ENCODE assay signal across 1 cellular context in genomic region chr17:39674702-39675389, GRCh38.
TF ChIP-seq lines count a peak whose summit lies in the region.

No MANE protein-coding gene starts in this region.

TF ChIP-seq in HepG2, 621 proteins besides CTCF, POLR2A, EP300 and RAD21 (continued from another document and continues in another):
- TF ChIP-seq TFE3 (CRISPR knock-in tag; IDR thresholded peaks at IDR 0.05): peak; percentile 28; the same call in 1 of the 2 replicates
- peak in 1 of 2 experiments; percentile 79; a peak in 2 of 4 replicates for TF ChIP-seq KLF16 (CRISPR knock-in tag; IDR thresholded peaks at IDR 0.05)
- TF ChIP-seq CEBPB (IDR thresholded peaks at IDR 0.05; ENCODE audit: borderline replicate concordance, low read depth, low read length): no peak
- TF ChIP-seq ZNF652 (CRISPR knock-in tag; IDR thresholded peaks at IDR 0.05; ENCODE audit: borderline replicate concordance, low read depth): no peak
- no peak for TF ChIP-seq RAD51 (IDR thresholded peaks at IDR 0.05; ENCODE audit: borderline replicate concordance)
- TF ChIP-seq CENPBD1 (CRISPR knock-in tag; IDR thresholded peaks at IDR 0.05; ENCODE audit: borderline replicate concordance, low read depth): no peak
- TF ChIP-seq, protein P1, sequence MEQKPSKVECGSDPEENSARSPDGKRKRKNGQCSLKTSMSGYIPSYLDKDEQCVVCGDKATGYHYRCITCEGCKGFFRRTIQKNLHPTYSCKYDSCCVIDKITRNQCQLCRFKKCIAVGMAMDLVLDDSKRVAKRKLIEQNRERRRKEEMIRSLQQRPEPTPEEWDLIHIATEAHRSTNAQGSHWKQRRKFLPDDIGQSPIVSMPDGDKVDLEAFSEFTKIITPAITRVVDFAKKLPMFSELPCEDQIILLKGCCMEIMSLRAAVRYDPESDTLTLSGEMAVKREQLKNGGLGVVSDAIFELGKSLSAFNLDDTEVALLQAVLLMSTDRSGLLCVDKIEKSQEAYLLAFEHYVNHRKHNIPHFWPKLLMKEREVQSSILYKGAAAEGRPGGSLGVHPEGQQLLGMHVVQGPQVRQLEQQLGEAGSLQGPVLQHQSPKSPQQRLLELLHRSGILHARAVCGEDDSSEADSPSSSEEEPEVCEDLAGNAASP (CRISPR knock-in tag; IDR thresholded peaks at IDR 0.05; ENCODE audit: borderline replicate concordance): peak; percentile 56
- 0 out of 2 replicates have a peak, but pooled peaks have one; percentile 44 for TF ChIP-seq REPIN1 (CRISPR knock-in tag; IDR thresholded peaks at IDR 0.05; ENCODE audit: borderline replicate concordance, low read depth)
- no peak for TF ChIP-seq ZNF558 (CRISPR knock-in tag; IDR thresholded peaks at IDR 0.05; ENCODE audit: borderline replicate concordance)
- no peak for TF ChIP-seq JUND (CRISPR knock-in tag; IDR thresholded peaks at IDR 0.05)
- TF ChIP-seq ZBTB1 (CRISPR knock-in tag; IDR thresholded peaks at IDR 0.05; ENCODE audit: borderline replicate concordance): no peak
- TF ChIP-seq NFIC (IDR thresholded peaks at IDR 0.05; ENCODE audit: low read length): no peak
- 0 out of 2 replicates have a peak, but pooled peaks have one; percentile 30 for TF ChIP-seq ZBTB20 (CRISPR knock-in tag; IDR thresholded peaks at IDR 0.05; ENCODE audit: borderline replicate concordance, low read depth)
- TF ChIP-seq SMAD1 (CRISPR knock-in tag; IDR thresholded peaks at IDR 0.05; ENCODE audit: borderline replicate concordance, low read depth): 0 out of 2 replicates have a peak, but pooled peaks have one; percentile 56
- no peak for TF ChIP-seq SRF (IDR thresholded peaks at IDR 0.05; ENCODE audit: low read depth, low read length)
- TF ChIP-seq, protein P2, sequence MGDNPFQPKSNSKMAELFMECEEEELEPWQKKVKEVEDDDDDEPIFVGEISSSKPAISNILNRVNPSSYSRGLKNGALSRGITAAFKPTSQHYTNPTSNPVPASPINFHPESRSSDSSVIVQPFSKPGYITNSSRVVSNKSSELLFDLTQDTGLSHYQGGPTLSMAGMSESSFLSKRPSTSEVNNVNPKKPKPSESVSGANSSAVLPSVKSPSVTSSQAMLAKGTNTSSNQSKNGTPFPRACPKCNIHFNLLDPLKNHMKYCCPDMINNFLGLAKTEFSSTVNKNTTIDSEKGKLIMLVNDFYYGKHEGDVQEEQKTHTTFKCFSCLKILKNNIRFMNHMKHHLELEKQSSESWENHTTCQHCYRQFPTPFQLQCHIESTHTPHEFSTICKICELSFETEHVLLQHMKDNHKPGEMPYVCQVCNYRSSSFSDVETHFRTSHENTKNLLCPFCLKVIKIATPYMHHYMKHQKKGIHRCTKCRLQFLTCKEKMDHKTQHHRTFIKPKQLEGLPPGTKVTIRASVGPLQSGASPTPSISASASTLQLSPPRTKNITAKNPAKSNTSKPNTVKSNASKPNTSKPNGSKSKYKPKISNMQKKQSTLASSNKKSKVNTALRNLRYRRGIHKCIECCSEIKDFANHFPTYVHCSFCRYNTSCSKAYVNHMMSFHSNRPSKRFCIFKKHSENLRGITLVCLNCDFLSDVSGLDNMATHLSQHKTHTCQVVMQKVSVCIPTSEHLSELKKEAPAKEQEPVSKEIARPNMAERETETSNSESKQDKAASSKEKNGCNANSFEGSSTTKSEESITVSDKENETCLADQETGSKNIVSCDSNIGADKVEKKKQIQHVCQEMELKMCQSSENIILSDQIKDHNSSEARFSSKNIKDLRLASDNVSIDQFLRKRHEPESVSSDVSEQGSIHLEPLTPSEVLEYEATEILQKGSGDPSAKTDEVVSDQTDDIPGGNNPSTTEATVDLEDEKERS (CRISPR knock-in tag; IDR thresholded peaks at IDR 0.05): no peak
- TF ChIP-seq, protein P3, sequence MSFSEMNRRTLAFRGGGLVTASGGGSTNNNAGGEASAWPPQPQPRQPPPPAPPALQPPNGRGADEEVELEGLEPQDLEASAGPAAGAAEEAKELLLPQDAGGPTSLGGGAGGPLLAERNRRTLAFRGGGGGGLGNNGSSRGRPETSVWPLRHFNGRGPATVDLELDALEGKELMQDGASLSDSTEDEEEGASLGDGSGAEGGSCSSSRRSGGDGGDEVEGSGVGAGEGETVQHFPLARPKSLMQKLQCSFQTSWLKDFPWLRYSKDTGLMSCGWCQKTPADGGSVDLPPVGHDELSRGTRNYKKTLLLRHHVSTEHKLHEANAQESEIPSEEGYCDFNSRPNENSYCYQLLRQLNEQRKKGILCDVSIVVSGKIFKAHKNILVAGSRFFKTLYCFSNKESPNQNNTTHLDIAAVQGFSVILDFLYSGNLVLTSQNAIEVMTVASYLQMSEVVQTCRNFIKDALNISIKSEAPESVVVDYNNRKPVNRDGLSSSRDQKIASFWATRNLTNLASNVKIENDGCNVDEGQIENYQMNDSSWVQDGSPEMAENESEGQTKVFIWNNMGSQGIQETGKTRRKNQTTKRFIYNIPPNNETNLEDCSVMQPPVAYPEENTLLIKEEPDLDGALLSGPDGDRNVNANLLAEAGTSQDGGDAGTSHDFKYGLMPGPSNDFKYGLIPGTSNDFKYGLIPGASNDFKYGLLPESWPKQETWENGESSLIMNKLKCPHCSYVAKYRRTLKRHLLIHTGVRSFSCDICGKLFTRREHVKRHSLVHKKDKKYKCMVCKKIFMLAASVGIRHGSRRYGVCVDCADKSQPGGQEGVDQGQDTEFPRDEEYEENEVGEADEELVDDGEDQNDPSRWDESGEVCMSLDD (CRISPR knock-in tag; IDR thresholded peaks at IDR 0.05; ENCODE audit: borderline replicate concordance): peak; percentile 98
- no peak for TF ChIP-seq CREB1 (IDR thresholded peaks at IDR 0.05)
- no peak for TF ChIP-seq CREB1 (CRISPR knock-in tag; IDR thresholded peaks at IDR 0.05)
- TF ChIP-seq BRF2 (CRISPR knock-in tag; IDR thresholded peaks at IDR 0.05): no peak
- TF ChIP-seq EHMT2 (IDR thresholded peaks at IDR 0.05; ENCODE audit: borderline replicate concordance, low read depth, low read length): no peak
- no peak for TF ChIP-seq ZNF543 (CRISPR knock-in tag; IDR thresholded peaks at IDR 0.05)
- TF ChIP-seq ZNF224 (CRISPR knock-in tag; IDR thresholded peaks at IDR 0.05): no peak
- TF ChIP-seq, protein P4, sequence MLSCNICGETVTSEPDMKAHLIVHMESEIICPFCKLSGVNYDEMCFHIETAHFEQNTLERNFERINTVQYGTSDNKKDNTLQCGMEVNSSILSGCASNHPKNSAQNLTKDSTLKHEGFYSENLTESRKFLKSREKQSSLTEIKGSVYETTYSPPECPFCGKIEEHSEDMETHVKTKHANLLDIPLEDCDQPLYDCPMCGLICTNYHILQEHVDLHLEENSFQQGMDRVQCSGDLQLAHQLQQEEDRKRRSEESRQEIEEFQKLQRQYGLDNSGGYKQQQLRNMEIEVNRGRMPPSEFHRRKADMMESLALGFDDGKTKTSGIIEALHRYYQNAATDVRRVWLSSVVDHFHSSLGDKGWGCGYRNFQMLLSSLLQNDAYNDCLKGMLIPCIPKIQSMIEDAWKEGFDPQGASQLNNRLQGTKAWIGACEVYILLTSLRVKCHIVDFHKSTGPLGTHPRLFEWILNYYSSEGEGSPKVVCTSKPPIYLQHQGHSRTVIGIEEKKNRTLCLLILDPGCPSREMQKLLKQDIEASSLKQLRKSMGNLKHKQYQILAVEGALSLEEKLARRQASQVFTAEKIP (CRISPR knock-in tag; IDR thresholded peaks at IDR 0.05; ENCODE audit: borderline replicate concordance): no peak
- TF ChIP-seq, protein P5, sequence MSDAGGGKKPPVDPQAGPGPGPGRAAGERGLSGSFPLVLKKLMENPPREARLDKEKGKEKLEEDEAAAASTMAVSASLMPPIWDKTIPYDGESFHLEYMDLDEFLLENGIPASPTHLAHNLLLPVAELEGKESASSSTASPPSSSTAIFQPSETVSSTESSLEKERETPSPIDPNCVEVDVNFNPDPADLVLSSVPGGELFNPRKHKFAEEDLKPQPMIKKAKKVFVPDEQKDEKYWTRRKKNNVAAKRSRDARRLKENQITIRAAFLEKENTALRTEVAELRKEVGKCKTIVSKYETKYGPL (CRISPR knock-in tag; IDR thresholded peaks at IDR 0.05): no peak
- no peak for TF ChIP-seq ZNF562 (CRISPR knock-in tag; IDR thresholded peaks at IDR 0.05; ENCODE audit: borderline replicate concordance)
- peak; percentile 53; the same call in 1 of the 2 replicates for TF ChIP-seq FOXO1 (CRISPR knock-in tag; IDR thresholded peaks at IDR 0.05)
- no peak for TF ChIP-seq ZNF772 (CRISPR knock-in tag; IDR thresholded peaks at IDR 0.05)
- TF ChIP-seq SP4 (CRISPR knock-in tag; IDR thresholded peaks at IDR 0.05): no peak
- TF ChIP-seq REL (CRISPR knock-in tag; conservative IDR thresholded peaks at IDR 0.05): 0 out of 2 replicates have a peak, but pooled peaks have one; percentile 41
- TF ChIP-seq ZFP37 (CRISPR knock-in tag; IDR thresholded peaks at IDR 0.05; ENCODE audit: borderline replicate concordance): no peak
- TF ChIP-seq TMF1 (CRISPR knock-in tag; IDR thresholded peaks at IDR 0.05; ENCODE audit: low read depth): no peak
- TF ChIP-seq SRY (CRISPR knock-in tag; IDR thresholded peaks at IDR 0.05): no peak
- no peak for TF ChIP-seq MIER2 (CRISPR knock-in tag; IDR thresholded peaks at IDR 0.05)
- TF ChIP-seq, protein P6, sequence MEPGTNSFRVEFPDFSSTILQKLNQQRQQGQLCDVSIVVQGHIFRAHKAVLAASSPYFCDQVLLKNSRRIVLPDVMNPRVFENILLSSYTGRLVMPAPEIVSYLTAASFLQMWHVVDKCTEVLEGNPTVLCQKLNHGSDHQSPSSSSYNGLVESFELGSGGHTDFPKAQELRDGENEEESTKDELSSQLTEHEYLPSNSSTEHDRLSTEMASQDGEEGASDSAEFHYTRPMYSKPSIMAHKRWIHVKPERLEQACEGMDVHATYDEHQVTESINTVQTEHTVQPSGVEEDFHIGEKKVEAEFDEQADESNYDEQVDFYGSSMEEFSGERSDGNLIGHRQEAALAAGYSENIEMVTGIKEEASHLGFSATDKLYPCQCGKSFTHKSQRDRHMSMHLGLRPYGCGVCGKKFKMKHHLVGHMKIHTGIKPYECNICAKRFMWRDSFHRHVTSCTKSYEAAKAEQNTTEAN (CRISPR knock-in tag; conservative IDR thresholded peaks at IDR 0.05): no peak
- TF ChIP-seq CCAR2 (optimal IDR thresholded peaks at IDR 0.05; ENCODE audit: low read depth, low read length): no peak
- TF ChIP-seq KDM2A (CRISPR knock-in tag; IDR thresholded peaks at IDR 0.05; ENCODE audit: borderline replicate concordance, low read depth): peak; percentile 57; the same call in 1 of the 2 replicates
- TF ChIP-seq MIXL1 (CRISPR knock-in tag; IDR thresholded peaks at IDR 0.05): peak; percentile 65; the same call in 1 of the 2 replicates
- TF ChIP-seq KLF12 (CRISPR knock-in tag; IDR thresholded peaks at IDR 0.05; ENCODE audit: borderline replicate concordance): no peak
- TF ChIP-seq, protein P7, sequence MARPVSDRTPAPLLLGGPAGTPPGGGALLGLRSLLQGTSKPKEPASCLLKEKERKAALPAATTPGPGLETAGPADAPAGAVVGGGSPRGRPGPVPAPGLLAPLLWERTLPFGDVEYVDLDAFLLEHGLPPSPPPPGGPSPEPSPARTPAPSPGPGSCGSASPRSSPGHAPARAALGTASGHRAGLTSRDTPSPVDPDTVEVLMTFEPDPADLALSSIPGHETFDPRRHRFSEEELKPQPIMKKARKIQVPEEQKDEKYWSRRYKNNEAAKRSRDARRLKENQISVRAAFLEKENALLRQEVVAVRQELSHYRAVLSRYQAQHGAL (CRISPR knock-in tag; IDR thresholded peaks at IDR 0.05; ENCODE audit: not compliant biosample characterization): no peak
- TF ChIP-seq ZMAT5 (CRISPR knock-in tag; IDR thresholded peaks at IDR 0.05; ENCODE audit: borderline replicate concordance, low read depth): no peak
- TF ChIP-seq ELK4 (CRISPR knock-in tag; IDR thresholded peaks at IDR 0.05; ENCODE audit: borderline replicate concordance): no peak
- TF ChIP-seq, protein P8, sequence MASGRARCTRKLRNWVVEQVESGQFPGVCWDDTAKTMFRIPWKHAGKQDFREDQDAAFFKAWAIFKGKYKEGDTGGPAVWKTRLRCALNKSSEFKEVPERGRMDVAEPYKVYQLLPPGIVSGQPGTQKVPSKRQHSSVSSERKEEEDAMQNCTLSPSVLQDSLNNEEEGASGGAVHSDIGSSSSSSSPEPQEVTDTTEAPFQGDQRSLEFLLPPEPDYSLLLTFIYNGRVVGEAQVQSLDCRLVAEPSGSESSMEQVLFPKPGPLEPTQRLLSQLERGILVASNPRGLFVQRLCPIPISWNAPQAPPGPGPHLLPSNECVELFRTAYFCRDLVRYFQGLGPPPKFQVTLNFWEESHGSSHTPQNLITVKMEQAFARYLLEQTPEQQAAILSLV (CRISPR knock-in tag; IDR thresholded peaks at IDR 0.05; ENCODE audit: borderline replicate concordance): 0 out of 2 replicates have a peak, but pooled peaks have one; percentile 18
